In genomic region chr13:100088648-100089601, GRCh38 we compare ENCODE assay signal across 1 cellular context.
TF ChIP-seq lines count a peak whose summit lies in the region.

A gene with protein sequence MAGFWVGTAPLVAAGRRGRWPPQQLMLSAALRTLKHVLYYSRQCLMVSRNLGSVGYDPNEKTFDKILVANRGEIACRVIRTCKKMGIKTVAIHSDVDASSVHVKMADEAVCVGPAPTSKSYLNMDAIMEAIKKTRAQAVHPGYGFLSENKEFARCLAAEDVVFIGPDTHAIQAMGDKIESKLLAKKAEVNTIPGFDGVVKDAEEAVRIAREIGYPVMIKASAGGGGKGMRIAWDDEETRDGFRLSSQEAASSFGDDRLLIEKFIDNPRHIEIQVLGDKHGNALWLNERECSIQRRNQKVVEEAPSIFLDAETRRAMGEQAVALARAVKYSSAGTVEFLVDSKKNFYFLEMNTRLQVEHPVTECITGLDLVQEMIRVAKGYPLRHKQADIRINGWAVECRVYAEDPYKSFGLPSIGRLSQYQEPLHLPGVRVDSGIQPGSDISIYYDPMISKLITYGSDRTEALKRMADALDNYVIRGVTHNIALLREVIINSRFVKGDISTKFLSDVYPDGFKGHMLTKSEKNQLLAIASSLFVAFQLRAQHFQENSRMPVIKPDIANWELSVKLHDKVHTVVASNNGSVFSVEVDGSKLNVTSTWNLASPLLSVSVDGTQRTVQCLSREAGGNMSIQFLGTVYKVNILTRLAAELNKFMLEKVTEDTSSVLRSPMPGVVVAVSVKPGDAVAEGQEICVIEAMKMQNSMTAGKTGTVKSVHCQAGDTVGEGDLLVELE (plus strand): TSS chr13:100089093. CDS start chr13:100089121, 28 bp downstream.

TF ChIP-seq in HepG2, 621 proteins besides CTCF, POLR2A, EP300 and RAD21 (continued from another document and continues in another):
- TF ChIP-seq BCLAF1 (IDR thresholded peaks at IDR 0.05) (no peak), DMTF1 (CRISPR knock-in tag; IDR thresholded peaks at IDR 0.05) (no peak), ETS1 (CRISPR knock-in tag; IDR thresholded peaks at IDR 0.05) (no peak), ZNF790 (CRISPR knock-in tag; IDR thresholded peaks at IDR 0.05; ENCODE audit: borderline replicate concordance) (no peak), ZBTB26 (CRISPR knock-in tag; IDR thresholded peaks at IDR 0.05; ENCODE audit: borderline replicate concordance) (0 out of 2 replicates have a peak, but pooled peaks have one; percentile 33), ZNF7 (CRISPR knock-in tag; IDR thresholded peaks at IDR 0.05) (no peak), GATAD1 (CRISPR knock-in tag; IDR thresholded peaks at IDR 0.05) (peak; percentile 76; the same call in 1 of the 2 replicates), MYC (CRISPR knock-in tag; IDR thresholded peaks at IDR 0.05; ENCODE audit: borderline replicate concordance) (peak; percentile 89), GABPB1 (CRISPR knock-in tag; IDR thresholded peaks at IDR 0.05) (peak; percentile 94), HMGXB4 (CRISPR knock-in tag; IDR thresholded peaks at IDR 0.05; ENCODE audit: borderline replicate concordance in 1 of 2, low read depth in 1 of 2) (peak; percentile 83 to 86), KLF6 (CRISPR knock-in tag; IDR thresholded peaks at IDR 0.05) (peak; percentile 91), ZNF891 (CRISPR knock-in tag; IDR thresholded peaks at IDR 0.05) (peak; percentile 83; the same call in 1 of the 2 replicates), ZNF136 (CRISPR knock-in tag; IDR thresholded peaks at IDR 0.05; ENCODE audit: low read depth) (peak; percentile 38; the same call in 1 of the 2 replicates), ZNF687 (CRISPR knock-in tag; IDR thresholded peaks at IDR 0.05) (peak; percentile 98), SNAI1 (CRISPR knock-in tag; IDR thresholded peaks at IDR 0.05; ENCODE audit: borderline replicate concordance) (peak; percentile 37; the same call in 1 of the 2 replicates), ZNF234 (CRISPR knock-in tag; conservative IDR thresholded peaks at IDR 0.05) (peak; percentile 78), YEATS4 (CRISPR knock-in tag; IDR thresholded peaks at IDR 0.05; ENCODE audit: borderline replicate concordance) (peak; percentile 95), TCF7L2 (IDR thresholded peaks at IDR 0.05; ENCODE audit: low read depth, low read length) (no peak), HOXA3 (CRISPR knock-in tag; IDR thresholded peaks at IDR 0.05) (peak; percentile 82), ZNF615 (CRISPR knock-in tag; IDR thresholded peaks at IDR 0.05; ENCODE audit: borderline replicate concordance) (no peak), KDM5B (CRISPR knock-in tag; IDR thresholded peaks at IDR 0.05; ENCODE audit: borderline replicate concordance) (peak; percentile 87; the same call in 1 of the 2 replicates), KDM1A (CRISPR knock-in tag; IDR thresholded peaks at IDR 0.05) (no peak), RFX1 (IDR thresholded peaks at IDR 0.05) (no peak), ZNF468 (CRISPR knock-in tag; IDR thresholded peaks at IDR 0.05) (no peak), NFE2L1 (CRISPR knock-in tag; IDR thresholded peaks at IDR 0.05; ENCODE audit: borderline replicate concordance) (no peak), RORA (CRISPR knock-in tag; IDR thresholded peaks at IDR 0.05) (no peak), GZF1 (CRISPR knock-in tag; IDR thresholded peaks at IDR 0.05) (peak; percentile 16; the same call in 1 of the 2 replicates), ZNF597 (CRISPR knock-in tag; IDR thresholded peaks at IDR 0.05) (no peak), ZNF546 (CRISPR knock-in tag; conservative IDR thresholded peaks at IDR 0.05) (no peak), ZNF569 (CRISPR knock-in tag; IDR thresholded peaks at IDR 0.05; ENCODE audit: borderline replicate concordance) (0 out of 2 replicates have a peak, but pooled peaks have one; percentile 64), MTF1 (CRISPR knock-in tag; IDR thresholded peaks at IDR 0.05) (0 out of 2 replicates have a peak, but pooled peaks have one; percentile 15), ZNF605 (CRISPR knock-in tag; IDR thresholded peaks at IDR 0.05) (peak; percentile 80), PCBP2 (optimal IDR thresholded peaks at IDR 0.05; ENCODE audit: low read depth, low read length, poor library complexity, severe bottlenecking) (no peak), KLF12 (CRISPR knock-in tag; IDR thresholded peaks at IDR 0.05; ENCODE audit: borderline replicate concordance) (peak; percentile 82; the same call in 1 of the 2 replicates), KDM2A (CRISPR knock-in tag; IDR thresholded peaks at IDR 0.05; ENCODE audit: borderline replicate concordance, low read depth) (peak; percentile 90), MTA3 (CRISPR knock-in tag; IDR thresholded peaks at IDR 0.05) (no peak), DDIT3 (CRISPR knock-in tag; IDR thresholded peaks at IDR 0.05) (no peak), RFXAP (CRISPR knock-in tag; IDR thresholded peaks at IDR 0.05; ENCODE audit: borderline replicate concordance) (0 out of 2 replicates have a peak, but pooled peaks have one; percentile 57), DBP (CRISPR knock-in tag; IDR thresholded peaks at IDR 0.05; ENCODE audit: not compliant biosample characterization) (no peak)
- TF ChIP-seq, protein P1, sequence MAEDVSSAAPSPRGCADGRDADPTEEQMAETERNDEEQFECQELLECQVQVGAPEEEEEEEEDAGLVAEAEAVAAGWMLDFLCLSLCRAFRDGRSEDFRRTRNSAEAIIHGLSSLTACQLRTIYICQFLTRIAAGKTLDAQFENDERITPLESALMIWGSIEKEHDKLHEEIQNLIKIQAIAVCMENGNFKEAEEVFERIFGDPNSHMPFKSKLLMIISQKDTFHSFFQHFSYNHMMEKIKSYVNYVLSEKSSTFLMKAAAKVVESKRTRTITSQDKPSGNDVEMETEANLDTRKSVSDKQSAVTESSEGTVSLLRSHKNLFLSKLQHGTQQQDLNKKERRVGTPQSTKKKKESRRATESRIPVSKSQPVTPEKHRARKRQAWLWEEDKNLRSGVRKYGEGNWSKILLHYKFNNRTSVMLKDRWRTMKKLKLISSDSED (CRISPR knock-in tag; IDR thresholded peaks at IDR 0.05): no peak
